1 cellular context compared by ENCODE assay signal in genomic region chr20:4592316-4593148, GRCh38.
A peak's percentile ranks its signal among the peaks of the same experiment; 100 is the strongest.
TF ChIP-seq lines count a peak whose summit lies in the region.

No MANE protein-coding gene starts in this region.

TF ChIP-seq in HepG2, 621 proteins besides CTCF, POLR2A, EP300 and RAD21 (continued from another document and continues in another):
- TF ChIP-seq ZNF543 (CRISPR knock-in tag; IDR thresholded peaks at IDR 0.05) = peak; percentile 46; the same call in 1 of the 2 replicates
- no peak for TF ChIP-seq KDM1A (CRISPR knock-in tag; IDR thresholded peaks at IDR 0.05)
- TF ChIP-seq AGO1 (IDR thresholded peaks at IDR 0.05; ENCODE audit: low read depth, low read length, poor library complexity, severe bottlenecking) = peak; percentile 29
- no peak for TF ChIP-seq ZHX2 (IDR thresholded peaks at IDR 0.05; ENCODE audit: low read depth)
- no peak for TF ChIP-seq ZHX2 (CRISPR knock-in tag; IDR thresholded peaks at IDR 0.05; ENCODE audit: borderline replicate concordance)
- TF ChIP-seq RORA (CRISPR knock-in tag; IDR thresholded peaks at IDR 0.05) = no peak
- TF ChIP-seq NFE2L1 (CRISPR knock-in tag; IDR thresholded peaks at IDR 0.05; ENCODE audit: borderline replicate concordance) = no peak
- TF ChIP-seq ZNF674 (CRISPR knock-in tag; IDR thresholded peaks at IDR 0.05; ENCODE audit: low read depth) = no peak
- TF ChIP-seq, protein P1, sequence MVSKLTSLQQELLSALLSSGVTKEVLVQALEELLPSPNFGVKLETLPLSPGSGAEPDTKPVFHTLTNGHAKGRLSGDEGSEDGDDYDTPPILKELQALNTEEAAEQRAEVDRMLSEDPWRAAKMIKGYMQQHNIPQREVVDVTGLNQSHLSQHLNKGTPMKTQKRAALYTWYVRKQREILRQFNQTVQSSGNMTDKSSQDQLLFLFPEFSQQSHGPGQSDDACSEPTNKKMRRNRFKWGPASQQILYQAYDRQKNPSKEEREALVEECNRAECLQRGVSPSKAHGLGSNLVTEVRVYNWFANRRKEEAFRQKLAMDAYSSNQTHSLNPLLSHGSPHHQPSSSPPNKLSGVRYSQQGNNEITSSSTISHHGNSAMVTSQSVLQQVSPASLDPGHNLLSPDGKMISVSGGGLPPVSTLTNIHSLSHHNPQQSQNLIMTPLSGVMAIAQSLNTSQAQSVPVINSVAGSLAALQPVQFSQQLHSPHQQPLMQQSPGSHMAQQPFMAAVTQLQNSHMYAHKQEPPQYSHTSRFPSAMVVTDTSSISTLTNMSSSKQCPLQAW (CRISPR knock-in tag; IDR thresholded peaks at IDR 0.05) = peak; percentile 75
- TF ChIP-seq ZNF276 (CRISPR knock-in tag; IDR thresholded peaks at IDR 0.05; ENCODE audit: low read depth) = no peak; the same call in 1 of the 2 replicates
- no peak for TF ChIP-seq FOXJ3 (CRISPR knock-in tag; IDR thresholded peaks at IDR 0.05; ENCODE audit: borderline replicate concordance)
- TF ChIP-seq PCBP1 (IDR thresholded peaks at IDR 0.05; ENCODE audit: borderline replicate concordance, low read depth, low read length) = no peak
- no peak for TF ChIP-seq ZBTB3 (CRISPR knock-in tag; IDR thresholded peaks at IDR 0.05; ENCODE audit: borderline replicate concordance, low read depth)
- no peak for TF ChIP-seq ZSCAN12 (CRISPR knock-in tag; IDR thresholded peaks at IDR 0.05)
- no peak for TF ChIP-seq IKZF1 (IDR thresholded peaks at IDR 0.05)
- TF ChIP-seq, protein P2, sequence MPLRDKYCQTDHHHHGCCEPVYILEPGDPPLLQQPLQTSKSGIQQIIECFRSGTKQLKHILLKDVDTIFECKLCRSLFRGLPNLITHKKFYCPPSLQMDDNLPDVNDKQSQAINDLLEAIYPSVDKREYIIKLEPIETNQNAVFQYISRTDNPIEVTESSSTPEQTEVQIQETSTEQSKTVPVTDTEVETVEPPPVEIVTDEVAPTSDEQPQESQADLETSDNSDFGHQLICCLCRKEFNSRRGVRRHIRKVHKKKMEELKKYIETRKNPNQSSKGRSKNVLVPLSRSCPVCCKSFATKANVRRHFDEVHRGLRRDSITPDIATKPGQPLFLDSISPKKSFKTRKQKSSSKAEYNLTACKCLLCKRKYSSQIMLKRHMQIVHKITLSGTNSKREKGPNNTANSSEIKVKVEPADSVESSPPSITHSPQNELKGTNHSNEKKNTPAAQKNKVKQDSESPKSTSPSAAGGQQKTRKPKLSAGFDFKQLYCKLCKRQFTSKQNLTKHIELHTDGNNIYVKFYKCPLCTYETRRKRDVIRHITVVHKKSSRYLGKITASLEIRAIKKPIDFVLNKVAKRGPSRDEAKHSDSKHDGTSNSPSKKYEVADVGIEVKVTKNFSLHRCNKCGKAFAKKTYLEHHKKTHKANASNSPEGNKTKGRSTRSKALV (CRISPR knock-in tag; IDR thresholded peaks at IDR 0.05) = peak; percentile 90
- peak; percentile 66; the same call in 1 of the 2 replicates for TF ChIP-seq ZMYM2 (CRISPR knock-in tag; IDR thresholded peaks at IDR 0.05)
- TF ChIP-seq HOXA7 (CRISPR knock-in tag; IDR thresholded peaks at IDR 0.05) = no peak
- TF ChIP-seq SIX4 (CRISPR knock-in tag; IDR thresholded peaks at IDR 0.05) = no peak; the same call in 1 of the 2 replicates
- no peak for TF ChIP-seq CC2D1A (CRISPR knock-in tag; IDR thresholded peaks at IDR 0.05)
- TF ChIP-seq ZNF580 (CRISPR knock-in tag; IDR thresholded peaks at IDR 0.05; ENCODE audit: borderline replicate concordance, low read depth) = 0 out of 2 replicates have a peak, but pooled peaks have one; percentile 29
- TF ChIP-seq, protein P3, sequence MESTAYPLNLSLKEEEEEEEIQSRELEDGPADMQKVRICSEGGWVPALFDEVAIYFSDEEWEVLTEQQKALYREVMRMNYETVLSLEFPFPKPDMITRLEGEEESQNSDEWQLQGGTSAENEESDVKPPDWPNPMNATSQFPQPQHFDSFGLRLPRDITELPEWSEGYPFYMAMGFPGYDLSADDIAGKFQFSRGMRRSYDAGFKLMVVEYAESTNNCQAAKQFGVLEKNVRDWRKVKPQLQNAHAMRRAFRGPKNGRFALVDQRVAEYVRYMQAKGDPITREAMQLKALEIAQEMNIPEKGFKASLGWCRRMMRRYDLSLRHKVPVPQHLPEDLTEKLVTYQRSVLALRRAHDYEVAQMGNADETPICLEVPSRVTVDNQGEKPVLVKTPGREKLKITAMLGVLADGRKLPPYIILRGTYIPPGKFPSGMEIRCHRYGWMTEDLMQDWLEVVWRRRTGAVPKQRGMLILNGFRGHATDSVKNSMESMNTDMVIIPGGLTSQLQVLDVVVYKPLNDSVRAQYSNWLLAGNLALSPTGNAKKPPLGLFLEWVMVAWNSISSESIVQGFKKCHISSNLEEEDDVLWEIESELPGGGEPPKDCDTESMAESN (CRISPR knock-in tag; conservative IDR thresholded peaks at IDR 0.05) = peak; percentile 64
- TF ChIP-seq, protein P4, sequence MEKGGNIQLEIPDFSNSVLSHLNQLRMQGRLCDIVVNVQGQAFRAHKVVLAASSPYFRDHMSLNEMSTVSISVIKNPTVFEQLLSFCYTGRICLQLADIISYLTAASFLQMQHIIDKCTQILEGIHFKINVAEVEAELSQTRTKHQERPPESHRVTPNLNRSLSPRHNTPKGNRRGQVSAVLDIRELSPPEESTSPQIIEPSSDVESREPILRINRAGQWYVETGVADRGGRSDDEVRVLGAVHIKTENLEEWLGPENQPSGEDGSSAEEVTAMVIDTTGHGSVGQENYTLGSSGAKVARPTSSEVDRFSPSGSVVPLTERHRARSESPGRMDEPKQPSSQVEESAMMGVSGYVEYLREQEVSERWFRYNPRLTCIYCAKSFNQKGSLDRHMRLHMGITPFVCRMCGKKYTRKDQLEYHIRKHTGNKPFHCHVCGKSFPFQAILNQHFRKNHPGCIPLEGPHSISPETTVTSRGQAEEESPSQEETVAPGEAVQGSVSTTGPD (CRISPR knock-in tag; IDR thresholded peaks at IDR 0.05) = no peak
- TF ChIP-seq ZFP36L1 (CRISPR knock-in tag; IDR thresholded peaks at IDR 0.05) = no peak
- 0 out of 2 replicates have a peak, but pooled peaks have one; percentile 62 for TF ChIP-seq ZNF709 (CRISPR knock-in tag; IDR thresholded peaks at IDR 0.05)
- TF ChIP-seq, protein P5, sequence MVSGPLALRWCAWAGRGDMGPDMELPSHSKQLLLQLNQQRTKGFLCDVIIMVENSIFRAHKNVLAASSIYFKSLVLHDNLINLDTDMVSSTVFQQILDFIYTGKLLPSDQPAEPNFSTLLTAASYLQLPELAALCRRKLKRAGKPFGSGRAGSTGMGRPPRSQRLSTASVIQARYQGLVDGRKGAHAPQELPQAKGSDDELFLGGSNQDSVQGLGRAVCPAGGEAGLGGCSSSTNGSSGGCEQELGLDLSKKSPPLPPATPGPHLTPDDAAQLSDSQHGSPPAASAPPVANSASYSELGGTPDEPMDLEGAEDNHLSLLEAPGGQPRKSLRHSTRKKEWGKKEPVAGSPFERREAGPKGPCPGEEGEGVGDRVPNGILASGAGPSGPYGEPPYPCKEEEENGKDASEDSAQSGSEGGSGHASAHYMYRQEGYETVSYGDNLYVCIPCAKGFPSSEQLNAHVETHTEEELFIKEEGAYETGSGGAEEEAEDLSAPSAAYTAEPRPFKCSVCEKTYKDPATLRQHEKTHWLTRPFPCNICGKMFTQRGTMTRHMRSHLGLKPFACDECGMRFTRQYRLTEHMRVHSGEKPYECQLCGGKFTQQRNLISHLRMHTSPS (CRISPR knock-in tag; IDR thresholded peaks at IDR 0.05; ENCODE audit: low read depth) = peak; percentile 81
- TF ChIP-seq CREM (IDR thresholded peaks at IDR 0.05) = peak; percentile 37; the same call in 1 of the 2 replicates
- no peak for TF ChIP-seq CREM (CRISPR knock-in tag; IDR thresholded peaks at IDR 0.05)
- TF ChIP-seq ZNF33B (CRISPR knock-in tag; IDR thresholded peaks at IDR 0.05) = peak; percentile 89
- TF ChIP-seq ZNF431 (CRISPR knock-in tag; IDR thresholded peaks at IDR 0.05; ENCODE audit: borderline replicate concordance, low read depth) = no peak
- no peak for TF ChIP-seq PRDM15 (CRISPR knock-in tag; IDR thresholded peaks at IDR 0.05)
- no peak for TF ChIP-seq ZNF10 (CRISPR knock-in tag; IDR thresholded peaks at IDR 0.05; ENCODE audit: borderline replicate concordance, low read depth)
- no peak; the same call in 1 of the 2 replicates for TF ChIP-seq CBX5 (CRISPR knock-in tag; IDR thresholded peaks at IDR 0.05; ENCODE audit: borderline replicate concordance)
- TF ChIP-seq ZNF761 (CRISPR knock-in tag; conservative IDR thresholded peaks at IDR 0.05) = peak; percentile 84; the same call in 1 of the 2 replicates
- TF ChIP-seq ZNF331 (CRISPR knock-in tag; IDR thresholded peaks at IDR 0.05) = no peak
- peak; percentile 51; the same call in 1 of the 2 replicates for TF ChIP-seq IRF2 (CRISPR knock-in tag; IDR thresholded peaks at IDR 0.05)
